11 cellular contexts compared by ENCODE assay signal in the genomic region with DNA sequence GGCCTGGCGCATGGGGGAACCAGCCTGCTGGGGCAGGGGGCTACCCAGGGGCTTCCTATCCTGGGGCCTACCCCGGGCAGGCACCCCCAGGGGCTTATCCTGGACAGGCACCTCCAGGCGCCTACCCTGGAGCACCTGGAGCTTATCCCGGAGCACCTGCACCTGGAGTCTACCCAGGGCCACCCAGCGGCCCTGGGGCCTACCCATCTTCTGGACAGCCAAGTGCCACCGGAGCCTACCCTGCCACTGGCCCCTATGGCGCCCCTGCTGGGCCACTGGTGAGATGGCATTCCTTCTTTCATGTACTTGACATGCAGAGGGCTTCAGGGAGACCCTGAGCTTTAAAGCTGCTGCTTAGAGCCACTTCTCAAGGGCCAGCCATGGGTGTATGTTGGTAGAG. TPM values are rescaled to one million over a fixed set of nuclear protein-coding genes. Genes with fewer than 3 reads are reported as not detected.
DNase-seq lines count a peak whose midpoint lies in the region; ATAC-seq, FAIRE-seq and TF ChIP-seq lines count a peak whose summit lies in the region.
"Had no signal": no experiment of that assay in that cellular context is flagged by ENCODE, and none has a peak within 500 bp of the region (broad histone marks: within the 10 kb centered on the region; RNA-seq: fewer than 3 reads in every experiment).

No MANE protein-coding gene starts in this region.

- no peak for FAIRE-seq in frontal cortex (lab: Jason Lieb, UNC)

- no peak overlapping the region for H3K27ac Mint-ChIP-seq in endothelial cell (ENCODE audit: unreplicated experiment)
- H3K27ac Mint-ChIP-seq in activated CD4-positive, alpha-beta memory T cell treated with anti-CD3 and anti-CD28 coated beads, Interleukin-2, amount 10 ng/mL, durations not matched to agents 7 days and 5 days: no peak overlapping the region

- H4K20me1 ChIP-seq in osteoblast (ENCODE audit: insufficient read depth, low read length): peaks cover 13% of the 10 kb centered on the region

- POLR2A ChIA-PET in activated CD4-positive, alpha-beta memory T cell treated with anti-CD3 and anti-CD28 coated beads, Interleukin-2, amount 10 ng/mL, durations not matched to agents 7 days and 5 days (lab: Charles Lee): interaction anchor here (0.8 to 1.9 kb wide), 5 partner anchors 8 to 53 kb away, joined by 3 to 5 read pairs (median 4); partner anchors contain the start of gene DLGAP5

- CTCF ChIA-PET in activated CD4-positive, alpha-beta memory T cell treated with anti-CD3 and anti-CD28 coated beads, Interleukin-2, amount 10 ng/mL, durations not matched to agents 7 days and 5 days (lab: Charles Lee): interaction anchor here (1.1 to 2.5 kb wide), 5 partner anchors 8 to 87 kb away, joined by 3 to 7 read pairs (median 4); partner anchors contain the start of gene MAPK1IP1L

- H3K27ac ChIP-seq in osteoblast (ENCODE audit: low read depth, low read length): peak overlapping the region; percentile 83

- no peaks in the 10 kb centered on the region for H3K27me3 Mint-ChIP-seq in endothelial cell (ENCODE audit: unreplicated experiment)
- no peaks in the 10 kb centered on the region for H3K27me3 Mint-ChIP-seq in activated CD4-positive, alpha-beta memory T cell treated with anti-CD3 and anti-CD28 coated beads, Interleukin-2, amount 10 ng/mL, durations not matched to agents 7 days and 5 days

- H3K79me2 ChIP-seq in osteoblast (ENCODE audit: insufficient read depth, low read length): peaks cover 74% of the 10 kb centered on the region

- DNase-seq in AG10803 (ENCODE audit: low read depth): no peak
- peak; percentile 16 for DNase-seq in NB4 (ENCODE audit: low read depth)
- peak; percentile 27 for DNase-seq in endothelial cell (ENCODE audit: low spot score)
- no peak for DNase-seq in osteoblast (ENCODE audit: insufficient read length, low spot score, missing footprints)
- DNase-seq in frontal cortex (ENCODE audit: low spot score in 2 of 2): no peak
- no peak for DNase-seq in putamen (ENCODE audit: low spot score)
- DNase-seq in activated CD4-positive, alpha-beta memory T cell treated with anti-CD3 and anti-CD28 coated beads, Interleukin-2, amount 10 ng/mL, durations not matched to agents 7 days and 5 days: no peak
- DNase-seq: Caco-2, NCI-H2081 treated with DMSO at 0.1 percent for 48 hours had no signal

- no peaks in the 10 kb centered on the region for H3K4me1 Mint-ChIP-seq in endothelial cell (ENCODE audit: unreplicated experiment)
- H3K4me1 Mint-ChIP-seq in activated CD4-positive, alpha-beta memory T cell treated with anti-CD3 and anti-CD28 coated beads, Interleukin-2, amount 10 ng/mL, durations not matched to agents 7 days and 5 days: peaks cover 8% of the 10 kb centered on the region

- TF ChIP-seq CTCF in AG10803 (conservative IDR thresholded peaks at IDR 0.05; ENCODE audit: low read length) (peak; percentile 16; the same call in 1 of the 2 replicates), NB4 (IDR thresholded peaks at IDR 0.05; ENCODE audit: low read depth, low read length) (peak; percentile 34), endothelial cell (IDR thresholded peaks at IDR 0.05; ENCODE audit: unreplicated experiment) (peak; percentile 48), osteoblast (IDR thresholded peaks at IDR 0.05; ENCODE audit: extremely low read depth, low read depth, low read length) (peak; percentile 38)

- no peaks in the 10 kb centered on the region for H3K36me3 Mint-ChIP-seq in endothelial cell (ENCODE audit: low read depth, unreplicated experiment)
- peaks cover 72% of the 10 kb centered on the region for H3K36me3 Mint-ChIP-seq in activated CD4-positive, alpha-beta memory T cell treated with anti-CD3 and anti-CD28 coated beads, Interleukin-2, amount 10 ng/mL, durations not matched to agents 7 days and 5 days (ENCODE audit: low read depth)

- H3K4me2 ChIP-seq in osteoblast (ENCODE audit: insufficient read depth, low read length): peak overlapping the region; percentile 74

- no peak for ATAC-seq in HG02852 (IDR thresholded peaks at IDR 0.05; ENCODE audit: unreplicated experiment)

- H3K4me3 Mint-ChIP-seq in endothelial cell (ENCODE audit: unreplicated experiment): no peak overlapping the region
- no peak overlapping the region for H3K4me3 Mint-ChIP-seq in activated CD4-positive, alpha-beta memory T cell treated with anti-CD3 and anti-CD28 coated beads, Interleukin-2, amount 10 ng/mL, durations not matched to agents 7 days and 5 days

- peaks cover 31% of the 10 kb centered on the region for H3K4me1 ChIP-seq in osteoblast (ENCODE audit: insufficient read depth, low read length)
- H3K4me1 ChIP-seq: prostate gland had no signal

- no peak overlapping the region for H2AFZ ChIP-seq in osteoblast (ENCODE audit: low read length)

- H3K36me3 ChIP-seq in osteoblast (ENCODE audit: insufficient read depth, low read length): peaks cover 48% of the 10 kb centered on the region

- H3K9me3 ChIP-seq in osteoblast (ENCODE audit: low read depth, low read length): no peaks in the 10 kb centered on the region
- H3K9me3 ChIP-seq: Caco-2, prostate gland had no signal

- no peaks in the 10 kb centered on the region for H3K27me3 ChIP-seq in osteoblast (ENCODE audit: insufficient read depth, low read length)

- TF ChIP-seq POLR2A in NB4 (IDR thresholded peaks at IDR 0.05; ENCODE audit: extremely low read depth, insufficient read length): no peak

- H3K4me3 ChIP-seq in AG10803 (ENCODE audit: low read length) (no peak overlapping the region), NB4 (ENCODE audit: low read depth, low read length) (no peak overlapping the region), osteoblast (ENCODE audit: insufficient read depth, low read length) (no peak overlapping the region)
- H3K4me3 ChIP-seq: prostate gland had no signal

- H3K9me3 Mint-ChIP-seq in endothelial cell (ENCODE audit: unreplicated experiment): no peaks in the 10 kb centered on the region
- no peaks in the 10 kb centered on the region for H3K9me3 Mint-ChIP-seq in activated CD4-positive, alpha-beta memory T cell treated with anti-CD3 and anti-CD28 coated beads, Interleukin-2, amount 10 ng/mL, durations not matched to agents 7 days and 5 days

RNA-seq across cellular contexts. Expression of gene LGALS3, which starts 9.0 kb away (rescaled TPM):
- total RNA-seq in endothelial cell (ENCODE audit: unreplicated experiment) (4.1 TPM), osteoblast (368 and 433 TPM in 2 replicates), frontal cortex (10.6 TPM)
- total RNA-seq in activated CD4-positive, alpha-beta memory T cell treated with anti-CD3 and anti-CD28 coated beads, Interleukin-2, amount 10 ng/mL, durations not matched to agents 7 days and 5 days: 10 to 100 TPM; 70.5 to 71.3 TPM

RNA-seq across cellular contexts. Expression of gene DLGAP5, which starts 53.3 kb away (rescaled TPM):
- total RNA-seq in endothelial cell (ENCODE audit: unreplicated experiment): 12.8 TPM
- total RNA-seq in osteoblast: 4.1 and 5.1 TPM in 2 replicates
- 4.9 TPM for total RNA-seq in frontal cortex
- total RNA-seq in activated CD4-positive, alpha-beta memory T cell treated with anti-CD3 and anti-CD28 coated beads, Interleukin-2, amount 10 ng/mL, durations not matched to agents 7 days and 5 days: 10 to 100 TPM; 89.7 to 95.8 TPM

Comparison
In these comparisons a context has a peak if more than half of its experiments do, and no peak if none do; other contexts are left out.
1. DNase-seq: peak in NB4 (single experiment) and endothelial cell (single experiment); none in AG10803 (single experiment), osteoblast (single experiment), frontal cortex (0 of 2), putamen (single experiment) and activated CD4-positive, alpha-beta memory T cell treated with anti-CD3 and anti-CD28 coated beads, Interleukin-2, amount 10 ng/mL, durations not matched to agents 7 days and 5 days (single experiment).
2. Peak in every context shown above with its lines, with median percentiles within 50 percentile points of each other: CTCF ChIP-seq.